In genomic region chr3:73009750-73010149, GRCh38 we compare ENCODE assay signal across 26 cellular contexts. TPM values are rescaled to one million over a fixed set of nuclear protein-coding genes. Genes with fewer than 3 reads are reported as not detected.
A peak's percentile ranks its signal among the peaks of the same experiment; 100 is the strongest.
DNase-seq lines count a peak whose midpoint lies in the region; ATAC-seq, FAIRE-seq and TF ChIP-seq lines count a peak whose summit lies in the region.
"Had no signal": no experiment of that assay in that cellular context is flagged by ENCODE, and none has a peak within 500 bp of the region (broad histone marks: within the 10 kb centered on the region; RNA-seq: fewer than 3 reads in every experiment).

No MANE protein-coding gene starts in this region.

- POLR2A ChIA-PET in activated CD8-positive, alpha-beta T cell treated with anti-CD3 and anti-CD28 coated beads for 36 hours (lab: Charles Lee): interaction anchor here (0.9 kb wide), 1 partner anchor 11 kb away, joined by 4 read pairs; no protein-coding TSS in a partner anchor
- POLR2A ChIA-PET in activated CD8-positive, alpha-beta T cell treated with anti-CD3 and anti-CD28 coated beads, Interleukin-2, amount 10 ng/mL, durations not matched to agents 7 days and 5 days (lab: Charles Lee): interaction anchor here (0.5 to 1.5 kb wide), 2 partner anchors 14 to 88 kb away, joined by 3 read pairs; no protein-coding TSS in a partner anchor

- intact Hi-C loops in activated CD8-positive, alpha-beta T cell treated with anti-CD3 and anti-CD28 coated beads for 36 hours (cut with micrococcal nuclease): no loop called here

- ATAC-seq in activated CD8-positive, alpha-beta T cell treated with anti-CD3 and anti-CD28 coated beads for 36 hours: no peak
- no peak for ATAC-seq in activated CD8-positive, alpha-beta T cell treated with anti-CD3 and anti-CD28 coated beads, Interleukin-2, amount 10 ng/mL, durations not matched to agents 7 days and 5 days
- no peak for ATAC-seq in natural killer cell treated with Interleukin-12 subunit alpha and Interleukin-12 subunit beta and Interleukin-15 and Interleukin-18, amount 100 ng/mL, for 72 hours
- ATAC-seq: Right ventricle myocardium inferior had no signal

- FAIRE-seq in H54 (lab: Jason Lieb, UNC): peak; percentile 11
- FAIRE-seq: kidney, TTC549 had no signal

- no peak for TF ChIP-seq CTCF in activated CD8-positive, alpha-beta T cell treated with anti-CD3 and anti-CD28 coated beads for 36 hours (IDR thresholded peaks at IDR 0.05)
- no peak for TF ChIP-seq CTCF in chondrocyte (IDR thresholded peaks at IDR 0.05)

- H3K27ac Mint-ChIP-seq in activated CD8-positive, alpha-beta T cell treated with anti-CD3 and anti-CD28 coated beads for 36 hours: peak overlapping the region; percentile 18
- no peak overlapping the region for H3K27ac Mint-ChIP-seq in activated CD8-positive, alpha-beta T cell treated with anti-CD3 and anti-CD28 coated beads, Interleukin-2, amount 10 ng/mL, durations not matched to agents 7 days and 5 days
- peak overlapping the region; percentile 27 for H3K27ac Mint-ChIP-seq in chondrocyte (ENCODE audit: unreplicated experiment)
- peak overlapping the region; percentile 0 to 58 for H3K27ac Mint-ChIP-seq in natural killer cell treated with Interleukin-12 subunit alpha and Interleukin-12 subunit beta and Interleukin-15 and Interleukin-18, amount 100 ng/mL, for 72 hours
- H3K27ac Mint-ChIP-seq: activated naive CD8-positive, alpha-beta T cell treated with anti-CD3 and anti-CD28 coated beads, Interleukin-2, amount 10 ng/mL, durations not matched to agents 7 days and 5 days had no signal

- no peak overlapping the region for H3K4me3 Mint-ChIP-seq in activated CD8-positive, alpha-beta T cell treated with anti-CD3 and anti-CD28 coated beads for 36 hours
- no peak overlapping the region for H3K4me3 Mint-ChIP-seq in activated CD8-positive, alpha-beta T cell treated with anti-CD3 and anti-CD28 coated beads, Interleukin-2, amount 10 ng/mL, durations not matched to agents 7 days and 5 days
- H3K4me3 Mint-ChIP-seq in chondrocyte (ENCODE audit: unreplicated experiment): no peak overlapping the region
- no peak overlapping the region for H3K4me3 Mint-ChIP-seq in natural killer cell treated with Interleukin-12 subunit alpha and Interleukin-12 subunit beta and Interleukin-15 and Interleukin-18, amount 100 ng/mL, for 72 hours
- H3K4me3 Mint-ChIP-seq: activated naive CD8-positive, alpha-beta T cell treated with anti-CD3 and anti-CD28 coated beads, Interleukin-2, amount 10 ng/mL, durations not matched to agents 7 days and 5 days; nephron; type B pancreatic cell had no signal

- H3K36me3 Mint-ChIP-seq in activated CD8-positive, alpha-beta T cell treated with anti-CD3 and anti-CD28 coated beads for 36 hours (ENCODE audit: low read depth): peaks cover 63% of the 10 kb centered on the region
- peaks cover 60% of the 10 kb centered on the region for H3K36me3 Mint-ChIP-seq in activated CD8-positive, alpha-beta T cell treated with anti-CD3 and anti-CD28 coated beads, Interleukin-2, amount 10 ng/mL, durations not matched to agents 7 days and 5 days (ENCODE audit: low read depth)
- H3K36me3 Mint-ChIP-seq in chondrocyte (ENCODE audit: low read depth): peaks cover 11% of the 10 kb centered on the region
- H3K36me3 Mint-ChIP-seq in natural killer cell treated with Interleukin-12 subunit alpha and Interleukin-12 subunit beta and Interleukin-15 and Interleukin-18, amount 100 ng/mL, for 72 hours: peaks cover 12% of the 10 kb centered on the region

- TF ChIP-seq POLR2A in H54 (IDR thresholded peaks at IDR 0.05; ENCODE audit: low read depth, low read length): no peak

- no peaks in the 10 kb centered on the region for H3K27me3 Mint-ChIP-seq in activated CD8-positive, alpha-beta T cell treated with anti-CD3 and anti-CD28 coated beads for 36 hours
- H3K27me3 Mint-ChIP-seq in activated CD8-positive, alpha-beta T cell treated with anti-CD3 and anti-CD28 coated beads, Interleukin-2, amount 10 ng/mL, durations not matched to agents 7 days and 5 days (ENCODE audit: low read depth): no peaks in the 10 kb centered on the region
- H3K27me3 Mint-ChIP-seq in chondrocyte (ENCODE audit: low read depth): no peaks in the 10 kb centered on the region
- no peaks in the 10 kb centered on the region for H3K27me3 Mint-ChIP-seq in natural killer cell treated with Interleukin-12 subunit alpha and Interleukin-12 subunit beta and Interleukin-15 and Interleukin-18, amount 100 ng/mL, for 72 hours
- H3K27me3 Mint-ChIP-seq: activated naive CD8-positive, alpha-beta T cell treated with anti-CD3 and anti-CD28 coated beads, Interleukin-2, amount 10 ng/mL, durations not matched to agents 7 days and 5 days; type B pancreatic cell had no signal

- no peaks in the 10 kb centered on the region for H3K9me3 Mint-ChIP-seq in activated CD8-positive, alpha-beta T cell treated with anti-CD3 and anti-CD28 coated beads for 36 hours
- no peaks in the 10 kb centered on the region for H3K9me3 Mint-ChIP-seq in activated CD8-positive, alpha-beta T cell treated with anti-CD3 and anti-CD28 coated beads, Interleukin-2, amount 10 ng/mL, durations not matched to agents 7 days and 5 days (ENCODE audit: insufficient read depth)
- H3K9me3 Mint-ChIP-seq in chondrocyte (ENCODE audit: low read depth): no peaks in the 10 kb centered on the region
- no peaks in the 10 kb centered on the region for H3K9me3 Mint-ChIP-seq in natural killer cell treated with Interleukin-12 subunit alpha and Interleukin-12 subunit beta and Interleukin-15 and Interleukin-18, amount 100 ng/mL, for 72 hours
- H3K9me3 Mint-ChIP-seq: activated naive CD8-positive, alpha-beta T cell treated with anti-CD3 and anti-CD28 coated beads, Interleukin-2, amount 10 ng/mL, durations not matched to agents 7 days and 5 days; nephron; type B pancreatic cell had no signal

- CTCF ChIA-PET in activated CD8-positive, alpha-beta T cell treated with anti-CD3 and anti-CD28 coated beads for 36 hours (lab: Charles Lee): interaction anchor here (0.8 to 3.8 kb wide), 6 partner anchors 9 to 77 kb away, joined by 3 to 13 read pairs (median 4); no protein-coding TSS in a partner anchor
- CTCF ChIA-PET in activated CD8-positive, alpha-beta T cell treated with anti-CD3 and anti-CD28 coated beads, Interleukin-2, amount 10 ng/mL, durations not matched to agents 7 days and 5 days (lab: Charles Lee): interaction anchor here (1.4 to 2.5 kb wide), 2 partner anchors 11 to 47 kb away, joined by 3 to 12 read pairs; no protein-coding TSS in a partner anchor

- DNase-seq in activated CD8-positive, alpha-beta T cell treated with anti-CD3 and anti-CD28 coated beads for 36 hours: no peak
- no peak for DNase-seq in activated CD8-positive, alpha-beta T cell treated with anti-CD3 and anti-CD28 coated beads, Interleukin-2, amount 10 ng/mL, durations not matched to agents 7 days and 5 days
- no peak for DNase-seq in H54 (ENCODE audit: insufficient read length, low spot score)
- no peak for DNase-seq in chondrocyte (ENCODE audit: low spot score)
- no peak for DNase-seq in natural killer cell treated with Interleukin-12 subunit alpha and Interleukin-12 subunit beta and Interleukin-15 and Interleukin-18, amount 100 ng/mL, for 72 hours (ENCODE audit: low spot score)
- no peak for DNase-seq in stimulated activated naive CD4-positive, alpha-beta T cell (lab: John Stamatoyannopoulos, UW)
- DNase-seq in amniotic stem cell (lab: John Stamatoyannopoulos, UW): no peak
- no peak for DNase-seq in COLO829 (ENCODE audit: low spot score)
- DNase-seq: 8988T; activated CD4-positive, alpha-beta T cell treated with anti-CD3 and anti-CD28 coated beads, Interleukin-2, amount 50 U/mL, for 4 hours; activated naive CD8-positive, alpha-beta T cell treated with anti-CD3 and anti-CD28 coated beads, Interleukin-2, amount 10 ng/mL, durations not matched to agents 7 days and 5 days; dermis blood vessel endothelial cell; DMS153; esophagus squamous epithelium; heart left ventricle; kidney; midbrain; NCI-H2029 treated with DMSO at 0.1 percent for 48 hours; NCI-H226; NCI-H748 treated with DMSO at 0.1 percent for 48 hours; SK-N-SH; stimulated activated CD4-positive, alpha-beta T cell treated with anti-CD3 and anti-CD28 coated beads, Interleukin-4, amount 100 ng/mL, for 1 hour had no signal

- peaks cover 82% of the 10 kb centered on the region for H3K4me1 Mint-ChIP-seq in activated CD8-positive, alpha-beta T cell treated with anti-CD3 and anti-CD28 coated beads for 36 hours (ENCODE audit: low read depth)
- peaks cover 47% of the 10 kb centered on the region for H3K4me1 Mint-ChIP-seq in activated CD8-positive, alpha-beta T cell treated with anti-CD3 and anti-CD28 coated beads, Interleukin-2, amount 10 ng/mL, durations not matched to agents 7 days and 5 days (ENCODE audit: low read depth)
- H3K4me1 Mint-ChIP-seq in chondrocyte (ENCODE audit: low read depth): peaks cover 52% of the 10 kb centered on the region
- peaks cover 49 to 57% of the 10 kb centered on the region in 2 donors for H3K4me1 Mint-ChIP-seq in natural killer cell treated with Interleukin-12 subunit alpha and Interleukin-12 subunit beta and Interleukin-15 and Interleukin-18, amount 100 ng/mL, for 72 hours (ENCODE audit: low read depth in 2 of 2)

RNA-seq across cellular contexts. Expression of gene PPP4R2, which starts 13.1 kb away (rescaled TPM):
- 10 to 100 TPM; 85.5 to 88.6 TPM for total RNA-seq in activated CD8-positive, alpha-beta T cell treated with anti-CD3 and anti-CD28 coated beads for 36 hours
- total RNA-seq in activated CD8-positive, alpha-beta T cell treated with anti-CD3 and anti-CD28 coated beads, Interleukin-2, amount 10 ng/mL, durations not matched to agents 7 days and 5 days: 10 to 100 TPM; 80.0 to 80.9 TPM
- total RNA-seq in chondrocyte: 63.5 to 78.4 TPM (median 70.0 TPM) in 3 replicates
- 100 to 1,000 TPM; 126 to 128 TPM for total RNA-seq in natural killer cell treated with Interleukin-12 subunit alpha and Interleukin-12 subunit beta and Interleukin-15 and Interleukin-18, amount 100 ng/mL, for 72 hours

RNA-seq across cellular contexts. Expression of gene EBLN2, which starts 51.7 kb away (rescaled TPM):
- total RNA-seq in activated CD8-positive, alpha-beta T cell treated with anti-CD3 and anti-CD28 coated beads for 36 hours: 1 to 10 TPM; 4.9 to 5.0 TPM
- 1 to 10 TPM; 5.3 to 5.9 TPM for total RNA-seq in activated CD8-positive, alpha-beta T cell treated with anti-CD3 and anti-CD28 coated beads, Interleukin-2, amount 10 ng/mL, durations not matched to agents 7 days and 5 days
- 2.5 to 4.7 TPM (median 3.3 TPM) in 3 replicates for total RNA-seq in chondrocyte
- 10 to 100 TPM; 10.3 to 15.5 TPM for total RNA-seq in natural killer cell treated with Interleukin-12 subunit alpha and Interleukin-12 subunit beta and Interleukin-15 and Interleukin-18, amount 100 ng/mL, for 72 hours
